Comparison of ENCODE assay signal across 8 cellular contexts in genomic region chr11:129918361-129918760, GRCh38.
"Had no signal": no experiment of that assay in that cellular context is flagged by ENCODE, and none has a peak within 500 bp of the region (broad histone marks: within the 10 kb centered on the region; RNA-seq: fewer than 3 reads in every experiment).

No MANE protein-coding gene starts in this region.

- H3K4me3 ChIP-seq: GM12878 had no signal

- DNase-seq: GDM1, GF-D8 had no signal

- FAIRE-seq: G401.6, GM12878, GM12891, GM12892, GM18507, GM19239 had no signal

- ATAC-seq: GM12878 had no signal
